ENCODE assay signal across 8 cellular contexts in the genomic region with DNA sequence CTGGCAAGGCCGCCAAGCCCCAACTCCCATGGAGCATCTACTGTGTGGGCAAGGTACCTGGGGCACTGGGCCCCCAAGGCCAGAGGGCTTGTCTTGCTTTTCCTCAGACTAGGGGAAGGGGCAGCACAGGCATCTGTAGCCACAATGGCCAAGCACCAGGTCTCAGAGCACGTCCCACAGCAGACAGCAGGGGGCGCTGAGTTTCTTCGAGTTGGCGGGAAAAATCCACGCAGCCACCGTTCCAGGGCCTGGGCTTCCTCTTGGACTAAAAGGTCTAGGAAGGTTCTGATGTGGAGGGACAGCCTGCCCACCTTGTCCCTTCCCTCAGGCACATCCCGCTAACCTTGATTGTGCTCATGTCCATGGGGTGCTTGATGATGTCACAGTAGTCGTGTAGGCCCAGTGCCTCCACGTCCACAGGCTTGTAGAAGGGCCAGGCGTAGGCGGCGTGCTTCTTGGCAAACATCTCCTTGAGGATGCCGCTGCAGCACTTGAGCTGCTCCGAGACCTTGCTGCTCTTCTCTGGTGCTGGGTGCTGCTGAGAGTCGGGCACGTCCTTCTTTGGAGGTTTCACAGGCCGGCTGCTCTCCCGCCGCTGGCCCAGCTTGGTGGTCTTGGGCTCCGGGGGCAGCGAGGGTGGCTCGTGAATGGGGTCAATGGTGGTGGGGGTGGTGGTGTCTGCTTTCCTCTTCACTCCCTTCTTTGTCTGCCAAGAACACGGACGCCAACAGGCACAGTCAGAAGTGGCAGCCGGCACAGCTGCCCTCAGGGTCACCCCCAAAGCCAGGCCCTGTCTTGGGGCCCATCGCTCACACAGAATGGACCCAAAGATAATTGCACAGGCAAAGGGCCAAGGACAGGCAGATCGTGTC. TPM values are rescaled to one million over a fixed set of nuclear protein-coding genes. Genes with fewer than 3 reads are reported as not detected.
DNase-seq lines count a peak whose midpoint lies in the region; ATAC-seq and TF ChIP-seq lines count a peak whose summit lies in the region.

No MANE protein-coding gene starts in this region.

- H3K9me3 Mint-ChIP-seq in activated T-helper 1 cell treated with anti-CD3 and anti-CD28 coated beads, Interleukin-12 subunit alpha, Interleukin-12 subunit beta, Interleukin-2, Interleukin-4 antibody, amounts not matched to agents 30 ng/mL and 10 ng/mL and 1 ng/mL, durations not matched to agents 14 hours and 24 hours and 36 hours = no peaks in the 10 kb centered on the region
- no peaks in the 10 kb centered on the region for H3K9me3 Mint-ChIP-seq in neural progenitor cell

- peaks cover 86% of the 10 kb centered on the region for H4K20me1 ChIP-seq in neural progenitor cell (ENCODE audit: low read depth)

- no peak overlapping the region for H3K9ac ChIP-seq in neural progenitor cell

- H3K4me3 ChIP-seq in Panc1 (ENCODE audit: low read depth in 2 of 2, low read length in 2 of 2) (no peak overlapping the region), fibroblast of villous mesenchyme (ENCODE audit: low read depth, low read length) (no peak overlapping the region), neural progenitor cell (no peak overlapping the region), stomach (no peak overlapping the region)

- H3F3A ChIP-seq in neural progenitor cell (ENCODE audit: low read depth) = peaks cover 16% of the 10 kb centered on the region

- peaks cover 68% of the 10 kb centered on the region for H3K79me2 ChIP-seq in neural progenitor cell (ENCODE audit: low read depth)

- WGBS in stomach, 5 donors = 62 to 68% (median 67%) methylated on average over 21 to 28 of the region's 28 CpGs

- CTCF ChIA-PET in Panc1 (lab: Charles Lee) = no interaction called here

- POLR2A ChIA-PET in Panc1 (lab: Charles Lee) = no interaction called here

- peaks cover 14% of the 10 kb centered on the region for H3K4me1 Mint-ChIP-seq in activated T-helper 1 cell treated with anti-CD3 and anti-CD28 coated beads, Interleukin-12 subunit alpha, Interleukin-12 subunit beta, Interleukin-2, Interleukin-4 antibody, amounts not matched to agents 30 ng/mL and 10 ng/mL and 1 ng/mL, durations not matched to agents 14 hours and 24 hours and 36 hours (ENCODE audit: low read depth)
- H3K4me1 Mint-ChIP-seq in neural progenitor cell = no peaks in the 10 kb centered on the region

- BruUV-seq in Panc1 (replicated peaks; lab: Mats Ljungman, UMichigan) = no TSS peak

- no peak overlapping the region for H3K4me3 Mint-ChIP-seq in activated T-helper 1 cell treated with anti-CD3 and anti-CD28 coated beads, Interleukin-12 subunit alpha, Interleukin-12 subunit beta, Interleukin-2, Interleukin-4 antibody, amounts not matched to agents 30 ng/mL and 10 ng/mL and 1 ng/mL, durations not matched to agents 14 hours and 24 hours and 36 hours
- H3K4me3 Mint-ChIP-seq in neural progenitor cell = no peak overlapping the region

- TF ChIP-seq CTCF in GM20000 (IDR thresholded peaks at IDR 0.05; ENCODE audit: extremely low read depth, missing control alignments) (peak; percentile 47), Panc1 (IDR thresholded peaks at IDR 0.05) (peak; percentile 83), fibroblast of villous mesenchyme (IDR thresholded peaks at IDR 0.05; ENCODE audit: insufficient read depth, low read depth, low read length) (peak; percentile 88), neural progenitor cell (IDR thresholded peaks at IDR 0.05) (peak; percentile 81), stomach (IDR thresholded peaks at IDR 0.05) (peak in 5 of 7 experiments; percentile 58 to 82 (median 72))

- H3K27ac ChIP-seq in Panc1 (ENCODE audit: low read length) = no peak overlapping the region
- H3K27ac ChIP-seq in neural progenitor cell = no peak overlapping the region
- H3K27ac ChIP-seq in stomach = peak overlapping the region; percentile 16 to 90 (median 82)

- TF ChIP-seq EP300 in stomach (IDR thresholded peaks at IDR 0.05) = no peak

- H3K9me3 ChIP-seq in Panc1 (ENCODE audit: control insufficient read depth, insufficient read depth, low read depth, low read length) (no peaks in the 10 kb centered on the region), neural progenitor cell (ENCODE audit: low read depth) (no peaks in the 10 kb centered on the region), stomach (no peaks in the 10 kb centered on the region)

- H3K4me2 ChIP-seq in neural progenitor cell = no peak overlapping the region

- ATAC-seq in Panc1 (peak; percentile 57; the same call in 1 of the 2 replicates), HG03045 (IDR thresholded peaks at IDR 0.05; ENCODE audit: unreplicated experiment) (no peak)

- peak; percentile 53 for DNase-seq in AG08395 (ENCODE audit: low spot score)
- peak; percentile 77 for DNase-seq in GM20000 (ENCODE audit: low spot score)
- DNase-seq in Panc1 (ENCODE audit: low read depth, low spot score) = no peak
- peak; percentile 42 for DNase-seq in activated T-helper 1 cell treated with anti-CD3 and anti-CD28 coated beads, Interleukin-12 subunit alpha, Interleukin-12 subunit beta, Interleukin-2, Interleukin-4 antibody, amounts not matched to agents 30 ng/mL and 10 ng/mL and 1 ng/mL, durations not matched to agents 14 hours and 24 hours and 36 hours (ENCODE audit: low spot score)
- DNase-seq in fibroblast of villous mesenchyme (ENCODE audit: low read depth) = peak; percentile 80
- DNase-seq in neural progenitor cell (ENCODE audit: low spot score) = peak; percentile 90
- DNase-seq in stomach = peak; percentile 80

- H3K27me3 ChIP-seq in Panc1 (ENCODE audit: control insufficient read depth, insufficient read depth, low read length) (no peaks in the 10 kb centered on the region), neural progenitor cell (no peaks in the 10 kb centered on the region), stomach (no peaks in the 10 kb centered on the region)

- TF ChIP-seq POLR2A in stomach (IDR thresholded peaks at IDR 0.05) = no peak

- peaks cover 6% of the 10 kb centered on the region; the same call in 1 of the 2 replicates for H3K36me3 ChIP-seq in Panc1 (ENCODE audit: control insufficient read depth, insufficient read depth, low read length)
- H3K36me3 ChIP-seq in neural progenitor cell = peaks cover 12% of the 10 kb centered on the region
- peaks cover 62 to 100% (median 91%) of the 10 kb centered on the region in 4 donors for H3K36me3 ChIP-seq in stomach

- intact Hi-C loops in Panc1 (cut with micrococcal nuclease; ENCODE audit: unreplicated experiment) = no loop called here
- intact Hi-C loops in activated T-helper 1 cell treated with anti-CD3 and anti-CD28 coated beads, Interleukin-12 subunit alpha, Interleukin-12 subunit beta, Interleukin-2, Interleukin-4 antibody, amounts not matched to agents 30 ng/mL and 10 ng/mL and 1 ng/mL, durations not matched to agents 14 hours and 24 hours and 36 hours (cut with micrococcal nuclease) = loop anchor here (1.0 kb wide), 3 partner anchors 67 to 292 kb away; a partner anchor contains a TSS
- intact Hi-C loops in stomach (cut with DNase I; ENCODE audit: low total_unique reads) = loop anchor here (10.0 kb wide), 1 partner anchor 61 kb away; no protein-coding TSS in a partner anchor

- H3K27ac Mint-ChIP-seq in activated T-helper 1 cell treated with anti-CD3 and anti-CD28 coated beads, Interleukin-12 subunit alpha, Interleukin-12 subunit beta, Interleukin-2, Interleukin-4 antibody, amounts not matched to agents 30 ng/mL and 10 ng/mL and 1 ng/mL, durations not matched to agents 14 hours and 24 hours and 36 hours = no peak overlapping the region
- H3K27ac Mint-ChIP-seq in neural progenitor cell = no peak overlapping the region

- H3K4me1 ChIP-seq in Panc1 (ENCODE audit: control insufficient read depth, insufficient read depth, low read length) (peaks cover 24% of the 10 kb centered on the region), neural progenitor cell (no peaks in the 10 kb centered on the region), stomach (peaks cover 46 to 68% (median 61%) of the 10 kb centered on the region in 4 donors)

- no peaks in the 10 kb centered on the region for H3K27me3 Mint-ChIP-seq in activated T-helper 1 cell treated with anti-CD3 and anti-CD28 coated beads, Interleukin-12 subunit alpha, Interleukin-12 subunit beta, Interleukin-2, Interleukin-4 antibody, amounts not matched to agents 30 ng/mL and 10 ng/mL and 1 ng/mL, durations not matched to agents 14 hours and 24 hours and 36 hours (ENCODE audit: insufficient read depth)
- peaks cover 6% of the 10 kb centered on the region for H3K27me3 Mint-ChIP-seq in neural progenitor cell (ENCODE audit: insufficient read depth, low read depth)

- in situ Hi-C loops in Panc1 (cut with HindIII; ENCODE audit: low pct_unique_long_range_greater_than_20kb, low sequenced_read_pairs) = no loop called here

- peaks cover 41% of the 10 kb centered on the region for H3K36me3 Mint-ChIP-seq in activated T-helper 1 cell treated with anti-CD3 and anti-CD28 coated beads, Interleukin-12 subunit alpha, Interleukin-12 subunit beta, Interleukin-2, Interleukin-4 antibody, amounts not matched to agents 30 ng/mL and 10 ng/mL and 1 ng/mL, durations not matched to agents 14 hours and 24 hours and 36 hours (ENCODE audit: low read depth)
- peaks cover 31% of the 10 kb centered on the region for H3K36me3 Mint-ChIP-seq in neural progenitor cell

- no peak overlapping the region for H2AFZ ChIP-seq in neural progenitor cell (replicated peaks)

RNA-seq across cellular contexts. Expression of a gene that starts 32.0 kb away (rescaled TPM):
- total RNA-seq in Panc1 (2021; ENCODE audit: unreplicated experiment) (0.31 TPM), fibroblast of villous mesenchyme (under 0.01 TPM in 2 replicates), neural progenitor cell (ENCODE audit: low replicate concordance) (2.2 and 2.3 TPM in 2 replicates), stomach (1 to 10 TPM in 2 of 5 donors, not detected in 3; 1.1 to 4.2 TPM)
- polyA plus RNA-seq in Panc1 (2012; ENCODE audit: insufficient read length) = 0.17 TPM
- 0.20 TPM in 1 of 2 replicates, not detected in the other for total RNA-seq in activated T-helper 1 cell treated with anti-CD3 and anti-CD28 coated beads, Interleukin-12 subunit alpha, Interleukin-12 subunit beta, Interleukin-2, Interleukin-4 antibody, amounts not matched to agents 30 ng/mL and 10 ng/mL and 1 ng/mL, durations not matched to agents 14 hours and 24 hours and 36 hours
- 10 to 100 TPM in 1 of 3 donors, under 1 TPM in 1, not detected in 1; 0.31 to 12.8 TPM for polyA plus RNA-seq in stomach

Comparison
In these comparisons a context has a peak if more than half of its experiments do, and no peak if none do; other contexts are left out.
1. H3K27ac ChIP-seq: peak in stomach (5 of 5); none in Panc1 (single experiment) and neural progenitor cell (single experiment).
2. Peak in every context shown above with its lines, with median percentiles within 50 percentile points of each other: CTCF ChIP-seq.